Comparison of ENCODE assay signal across 1 cellular context in the genomic region with DNA sequence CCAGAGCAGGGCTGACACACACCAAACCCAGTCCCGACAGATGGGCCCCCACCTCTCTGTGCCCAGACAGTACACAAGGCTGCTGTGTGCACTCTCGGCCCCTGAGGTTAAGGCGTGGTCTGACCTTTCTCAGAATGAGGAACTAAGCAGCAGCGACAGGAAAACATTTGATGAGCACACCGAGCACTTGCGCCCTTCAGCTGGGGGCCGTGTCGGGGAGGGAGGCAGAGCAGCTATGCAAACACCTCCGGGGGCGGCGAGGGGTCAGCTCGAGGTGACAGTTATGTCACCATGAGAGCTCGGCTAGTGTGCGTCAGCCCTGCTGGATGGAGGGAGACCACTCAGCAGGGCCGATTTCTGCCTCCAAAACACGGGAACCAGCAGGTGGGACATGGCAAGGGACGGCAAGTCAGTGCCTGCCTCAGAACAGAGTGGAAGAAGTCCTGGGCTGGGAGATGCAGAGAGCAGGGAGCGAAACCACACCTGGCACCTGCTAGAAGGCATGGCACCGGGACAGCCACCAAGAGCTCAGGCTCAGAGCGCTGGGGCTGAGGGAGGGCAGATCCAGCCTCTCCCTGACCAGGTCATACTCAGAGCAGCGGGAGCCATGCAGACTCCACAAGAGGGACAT.
A peak's percentile ranks its signal among the peaks of the same experiment; 100 is the strongest.
TF ChIP-seq lines count a peak whose summit lies in the region.

No MANE protein-coding gene starts in this region.

TF ChIP-seq in HepG2, 621 proteins besides CTCF, POLR2A, EP300 and RAD21 (continued from another document and continues in another):
- TF ChIP-seq, protein P1, sequence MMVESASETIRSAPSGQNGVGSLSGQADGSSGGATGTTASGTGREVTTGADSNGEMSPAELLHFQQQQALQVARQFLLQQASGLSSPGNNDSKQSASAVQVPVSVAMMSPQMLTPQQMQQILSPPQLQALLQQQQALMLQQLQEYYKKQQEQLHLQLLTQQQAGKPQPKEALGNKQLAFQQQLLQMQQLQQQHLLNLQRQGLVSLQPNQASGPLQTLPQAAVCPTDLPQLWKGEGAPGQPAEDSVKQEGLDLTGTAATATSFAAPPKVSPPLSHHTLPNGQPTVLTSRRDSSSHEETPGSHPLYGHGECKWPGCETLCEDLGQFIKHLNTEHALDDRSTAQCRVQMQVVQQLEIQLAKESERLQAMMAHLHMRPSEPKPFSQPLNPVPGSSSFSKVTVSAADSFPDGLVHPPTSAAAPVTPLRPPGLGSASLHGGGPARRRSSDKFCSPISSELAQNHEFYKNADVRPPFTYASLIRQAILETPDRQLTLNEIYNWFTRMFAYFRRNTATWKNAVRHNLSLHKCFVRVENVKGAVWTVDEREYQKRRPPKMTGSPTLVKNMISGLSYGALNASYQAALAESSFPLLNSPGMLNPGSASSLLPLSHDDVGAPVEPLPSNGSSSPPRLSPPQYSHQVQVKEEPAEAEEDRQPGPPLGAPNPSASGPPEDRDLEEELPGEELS (CRISPR knock-in tag; IDR thresholded peaks at IDR 0.05): peak; percentile 97
- TF ChIP-seq, protein P2, sequence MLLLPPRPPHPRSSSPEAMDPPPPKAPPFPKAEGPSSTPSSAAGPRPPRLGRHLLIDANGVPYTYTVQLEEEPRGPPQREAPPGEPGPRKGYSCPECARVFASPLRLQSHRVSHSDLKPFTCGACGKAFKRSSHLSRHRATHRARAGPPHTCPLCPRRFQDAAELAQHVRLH (CRISPR knock-in tag; IDR thresholded peaks at IDR 0.05; ENCODE audit: borderline replicate concordance, low read depth): peak; percentile 84
- TF ChIP-seq ZNF256 (CRISPR knock-in tag; conservative IDR thresholded peaks at IDR 0.05) (0 out of 2 replicates have a peak, but pooled peaks have one; percentile 20), CAMTA2 (CRISPR knock-in tag; IDR thresholded peaks at IDR 0.05; ENCODE audit: borderline replicate concordance) (no peak), ZNF333 (CRISPR knock-in tag; IDR thresholded peaks at IDR 0.05; ENCODE audit: borderline replicate concordance) (0 out of 2 replicates have a peak, but pooled peaks have one; percentile 22), SUZ12 (IDR thresholded peaks at IDR 0.05; ENCODE audit: low read depth, low read length) (no peak), ATF7-NPFF (CRISPR knock-in tag; IDR thresholded peaks at IDR 0.05; ENCODE audit: low read depth) (peak; percentile 91), PAF1 (CRISPR knock-in tag; IDR thresholded peaks at IDR 0.05) (no peak), TMF1 (CRISPR knock-in tag; IDR thresholded peaks at IDR 0.05; ENCODE audit: low read depth) (0 out of 2 replicates have a peak, but pooled peaks have one; percentile 34), SOX5 (CRISPR knock-in tag; IDR thresholded peaks at IDR 0.05; ENCODE audit: borderline replicate concordance) (peak; percentile 93), HOXD1 (CRISPR knock-in tag; IDR thresholded peaks at IDR 0.05) (peak; percentile 96), ZNF432 (CRISPR knock-in tag; IDR thresholded peaks at IDR 0.05; ENCODE audit: borderline replicate concordance) (no peak), RORA (CRISPR knock-in tag; IDR thresholded peaks at IDR 0.05) (no peak), KDM6A (CRISPR knock-in tag; IDR thresholded peaks at IDR 0.05; ENCODE audit: low read depth) (peak; percentile 52; the same call in 1 of the 2 replicates), ZNF605 (CRISPR knock-in tag; IDR thresholded peaks at IDR 0.05) (peak; percentile 87), HNF4G (IDR thresholded peaks at IDR 0.05; ENCODE audit: borderline replicate concordance, low read depth, low read length) (no peak; the same call in 1 of the 2 replicates), HNF4G (CRISPR knock-in tag; IDR thresholded peaks at IDR 0.05; ENCODE audit: borderline replicate concordance, low read depth) (peak; percentile 92; the same call in 1 of the 2 replicates), MZF1 (CRISPR knock-in tag; IDR thresholded peaks at IDR 0.05; ENCODE audit: borderline replicate concordance) (no peak), MYNN (CRISPR knock-in tag; IDR thresholded peaks at IDR 0.05; ENCODE audit: low read depth) (no peak), ERF (CRISPR knock-in tag; IDR thresholded peaks at IDR 0.05) (peak; percentile 99), CENPX (CRISPR knock-in tag; IDR thresholded peaks at IDR 0.05) (no peak), REXO4 (CRISPR knock-in tag; IDR thresholded peaks at IDR 0.05; ENCODE audit: borderline replicate concordance) (no peak), FIP1L1 (IDR thresholded peaks at IDR 0.05; ENCODE audit: borderline replicate concordance, insufficient read depth, low read depth, low read length) (no peak), IKZF4 (CRISPR knock-in tag; IDR thresholded peaks at IDR 0.05; ENCODE audit: borderline replicate concordance, low read depth, not compliant biosample characterization) (no peak), FOXO1 (CRISPR knock-in tag; IDR thresholded peaks at IDR 0.05) (peak; percentile 98), THAP11 (CRISPR knock-in tag; IDR thresholded peaks at IDR 0.05) (peak; percentile 82), PHF21A (CRISPR knock-in tag; IDR thresholded peaks at IDR 0.05) (peak; percentile 99), ZNF160 (CRISPR knock-in tag; IDR thresholded peaks at IDR 0.05) (peak; percentile 52; the same call in 1 of the 2 replicates), ZNF546 (CRISPR knock-in tag; conservative IDR thresholded peaks at IDR 0.05) (no peak), RXRA (CRISPR knock-in tag; IDR thresholded peaks at IDR 0.05) (peak; percentile 100)
- TF ChIP-seq, protein P3, sequence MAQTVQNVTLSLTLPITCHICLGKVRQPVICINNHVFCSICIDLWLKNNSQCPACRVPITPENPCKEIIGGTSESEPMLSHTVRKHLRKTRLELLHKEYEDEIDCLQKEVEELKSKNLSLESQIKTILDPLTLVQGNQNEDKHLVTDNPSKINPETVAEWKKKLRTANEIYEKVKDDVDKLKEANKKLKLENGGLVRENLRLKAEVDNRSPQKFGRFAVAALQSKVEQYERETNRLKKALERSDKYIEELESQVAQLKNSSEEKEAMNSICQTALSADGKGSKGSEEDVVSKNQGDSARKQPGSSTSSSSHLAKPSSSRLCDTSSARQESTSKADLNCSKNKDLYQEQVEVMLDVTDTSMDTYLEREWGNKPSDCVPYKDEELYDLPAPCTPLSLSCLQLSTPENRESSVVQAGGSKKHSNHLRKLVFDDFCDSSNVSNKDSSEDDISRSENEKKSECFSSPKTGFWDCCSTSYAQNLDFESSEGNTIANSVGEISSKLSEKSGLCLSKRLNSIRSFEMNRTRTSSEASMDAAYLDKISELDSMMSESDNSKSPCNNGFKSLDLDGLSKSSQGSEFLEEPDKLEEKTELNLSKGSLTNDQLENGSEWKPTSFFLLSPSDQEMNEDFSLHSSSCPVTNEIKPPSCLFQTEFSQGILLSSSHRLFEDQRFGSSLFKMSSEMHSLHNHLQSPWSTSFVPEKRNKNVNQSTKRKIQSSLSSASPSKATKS (CRISPR knock-in tag; IDR thresholded peaks at IDR 0.05): no peak
- TF ChIP-seq, protein P4, sequence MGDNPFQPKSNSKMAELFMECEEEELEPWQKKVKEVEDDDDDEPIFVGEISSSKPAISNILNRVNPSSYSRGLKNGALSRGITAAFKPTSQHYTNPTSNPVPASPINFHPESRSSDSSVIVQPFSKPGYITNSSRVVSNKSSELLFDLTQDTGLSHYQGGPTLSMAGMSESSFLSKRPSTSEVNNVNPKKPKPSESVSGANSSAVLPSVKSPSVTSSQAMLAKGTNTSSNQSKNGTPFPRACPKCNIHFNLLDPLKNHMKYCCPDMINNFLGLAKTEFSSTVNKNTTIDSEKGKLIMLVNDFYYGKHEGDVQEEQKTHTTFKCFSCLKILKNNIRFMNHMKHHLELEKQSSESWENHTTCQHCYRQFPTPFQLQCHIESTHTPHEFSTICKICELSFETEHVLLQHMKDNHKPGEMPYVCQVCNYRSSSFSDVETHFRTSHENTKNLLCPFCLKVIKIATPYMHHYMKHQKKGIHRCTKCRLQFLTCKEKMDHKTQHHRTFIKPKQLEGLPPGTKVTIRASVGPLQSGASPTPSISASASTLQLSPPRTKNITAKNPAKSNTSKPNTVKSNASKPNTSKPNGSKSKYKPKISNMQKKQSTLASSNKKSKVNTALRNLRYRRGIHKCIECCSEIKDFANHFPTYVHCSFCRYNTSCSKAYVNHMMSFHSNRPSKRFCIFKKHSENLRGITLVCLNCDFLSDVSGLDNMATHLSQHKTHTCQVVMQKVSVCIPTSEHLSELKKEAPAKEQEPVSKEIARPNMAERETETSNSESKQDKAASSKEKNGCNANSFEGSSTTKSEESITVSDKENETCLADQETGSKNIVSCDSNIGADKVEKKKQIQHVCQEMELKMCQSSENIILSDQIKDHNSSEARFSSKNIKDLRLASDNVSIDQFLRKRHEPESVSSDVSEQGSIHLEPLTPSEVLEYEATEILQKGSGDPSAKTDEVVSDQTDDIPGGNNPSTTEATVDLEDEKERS (CRISPR knock-in tag; IDR thresholded peaks at IDR 0.05): peak; percentile 89; the same call in 1 of the 2 replicates
- TF ChIP-seq, protein P5, sequence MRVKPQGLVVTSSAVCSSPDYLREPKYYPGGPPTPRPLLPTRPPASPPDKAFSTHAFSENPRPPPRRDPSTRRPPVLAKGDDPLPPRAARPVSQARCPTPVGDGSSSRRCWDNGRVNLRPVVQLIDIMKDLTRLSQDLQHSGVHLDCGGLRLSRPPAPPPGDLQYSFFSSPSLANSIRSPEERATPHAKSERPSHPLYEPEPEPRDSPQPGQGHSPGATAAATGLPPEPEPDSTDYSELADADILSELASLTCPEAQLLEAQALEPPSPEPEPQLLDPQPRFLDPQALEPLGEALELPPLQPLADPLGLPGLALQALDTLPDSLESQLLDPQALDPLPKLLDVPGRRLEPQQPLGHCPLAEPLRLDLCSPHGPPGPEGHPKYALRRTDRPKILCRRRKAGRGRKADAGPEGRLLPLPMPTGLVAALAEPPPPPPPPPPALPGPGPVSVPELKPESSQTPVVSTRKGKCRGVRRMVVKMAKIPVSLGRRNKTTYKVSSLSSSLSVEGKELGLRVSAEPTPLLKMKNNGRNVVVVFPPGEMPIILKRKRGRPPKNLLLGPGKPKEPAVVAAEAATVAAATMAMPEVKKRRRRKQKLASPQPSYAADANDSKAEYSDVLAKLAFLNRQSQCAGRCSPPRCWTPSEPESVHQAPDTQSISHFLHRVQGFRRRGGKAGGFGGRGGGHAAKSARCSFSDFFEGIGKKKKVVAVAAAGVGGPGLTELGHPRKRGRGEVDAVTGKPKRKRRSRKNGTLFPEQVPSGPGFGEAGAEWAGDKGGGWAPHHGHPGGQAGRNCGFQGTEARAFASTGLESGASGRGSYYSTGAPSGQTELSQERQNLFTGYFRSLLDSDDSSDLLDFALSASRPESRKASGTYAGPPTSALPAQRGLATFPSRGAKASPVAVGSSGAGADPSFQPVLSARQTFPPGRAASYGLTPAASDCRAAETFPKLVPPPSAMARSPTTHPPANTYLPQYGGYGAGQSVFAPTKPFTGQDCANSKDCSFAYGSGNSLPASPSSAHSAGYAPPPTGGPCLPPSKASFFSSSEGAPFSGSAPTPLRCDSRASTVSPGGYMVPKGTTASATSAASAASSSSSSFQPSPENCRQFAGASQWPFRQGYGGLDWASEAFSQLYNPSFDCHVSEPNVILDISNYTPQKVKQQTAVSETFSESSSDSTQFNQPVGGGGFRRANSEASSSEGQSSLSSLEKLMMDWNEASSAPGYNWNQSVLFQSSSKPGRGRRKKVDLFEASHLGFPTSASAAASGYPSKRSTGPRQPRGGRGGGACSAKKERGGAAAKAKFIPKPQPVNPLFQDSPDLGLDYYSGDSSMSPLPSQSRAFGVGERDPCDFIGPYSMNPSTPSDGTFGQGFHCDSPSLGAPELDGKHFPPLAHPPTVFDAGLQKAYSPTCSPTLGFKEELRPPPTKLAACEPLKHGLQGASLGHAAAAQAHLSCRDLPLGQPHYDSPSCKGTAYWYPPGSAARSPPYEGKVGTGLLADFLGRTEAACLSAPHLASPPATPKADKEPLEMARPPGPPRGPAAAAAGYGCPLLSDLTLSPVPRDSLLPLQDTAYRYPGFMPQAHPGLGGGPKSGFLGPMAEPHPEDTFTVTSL (CRISPR knock-in tag; IDR thresholded peaks at IDR 0.05; ENCODE audit: borderline replicate concordance): peak; percentile 90; the same call in 1 of the 2 replicates
- TF ChIP-seq, protein P6, sequence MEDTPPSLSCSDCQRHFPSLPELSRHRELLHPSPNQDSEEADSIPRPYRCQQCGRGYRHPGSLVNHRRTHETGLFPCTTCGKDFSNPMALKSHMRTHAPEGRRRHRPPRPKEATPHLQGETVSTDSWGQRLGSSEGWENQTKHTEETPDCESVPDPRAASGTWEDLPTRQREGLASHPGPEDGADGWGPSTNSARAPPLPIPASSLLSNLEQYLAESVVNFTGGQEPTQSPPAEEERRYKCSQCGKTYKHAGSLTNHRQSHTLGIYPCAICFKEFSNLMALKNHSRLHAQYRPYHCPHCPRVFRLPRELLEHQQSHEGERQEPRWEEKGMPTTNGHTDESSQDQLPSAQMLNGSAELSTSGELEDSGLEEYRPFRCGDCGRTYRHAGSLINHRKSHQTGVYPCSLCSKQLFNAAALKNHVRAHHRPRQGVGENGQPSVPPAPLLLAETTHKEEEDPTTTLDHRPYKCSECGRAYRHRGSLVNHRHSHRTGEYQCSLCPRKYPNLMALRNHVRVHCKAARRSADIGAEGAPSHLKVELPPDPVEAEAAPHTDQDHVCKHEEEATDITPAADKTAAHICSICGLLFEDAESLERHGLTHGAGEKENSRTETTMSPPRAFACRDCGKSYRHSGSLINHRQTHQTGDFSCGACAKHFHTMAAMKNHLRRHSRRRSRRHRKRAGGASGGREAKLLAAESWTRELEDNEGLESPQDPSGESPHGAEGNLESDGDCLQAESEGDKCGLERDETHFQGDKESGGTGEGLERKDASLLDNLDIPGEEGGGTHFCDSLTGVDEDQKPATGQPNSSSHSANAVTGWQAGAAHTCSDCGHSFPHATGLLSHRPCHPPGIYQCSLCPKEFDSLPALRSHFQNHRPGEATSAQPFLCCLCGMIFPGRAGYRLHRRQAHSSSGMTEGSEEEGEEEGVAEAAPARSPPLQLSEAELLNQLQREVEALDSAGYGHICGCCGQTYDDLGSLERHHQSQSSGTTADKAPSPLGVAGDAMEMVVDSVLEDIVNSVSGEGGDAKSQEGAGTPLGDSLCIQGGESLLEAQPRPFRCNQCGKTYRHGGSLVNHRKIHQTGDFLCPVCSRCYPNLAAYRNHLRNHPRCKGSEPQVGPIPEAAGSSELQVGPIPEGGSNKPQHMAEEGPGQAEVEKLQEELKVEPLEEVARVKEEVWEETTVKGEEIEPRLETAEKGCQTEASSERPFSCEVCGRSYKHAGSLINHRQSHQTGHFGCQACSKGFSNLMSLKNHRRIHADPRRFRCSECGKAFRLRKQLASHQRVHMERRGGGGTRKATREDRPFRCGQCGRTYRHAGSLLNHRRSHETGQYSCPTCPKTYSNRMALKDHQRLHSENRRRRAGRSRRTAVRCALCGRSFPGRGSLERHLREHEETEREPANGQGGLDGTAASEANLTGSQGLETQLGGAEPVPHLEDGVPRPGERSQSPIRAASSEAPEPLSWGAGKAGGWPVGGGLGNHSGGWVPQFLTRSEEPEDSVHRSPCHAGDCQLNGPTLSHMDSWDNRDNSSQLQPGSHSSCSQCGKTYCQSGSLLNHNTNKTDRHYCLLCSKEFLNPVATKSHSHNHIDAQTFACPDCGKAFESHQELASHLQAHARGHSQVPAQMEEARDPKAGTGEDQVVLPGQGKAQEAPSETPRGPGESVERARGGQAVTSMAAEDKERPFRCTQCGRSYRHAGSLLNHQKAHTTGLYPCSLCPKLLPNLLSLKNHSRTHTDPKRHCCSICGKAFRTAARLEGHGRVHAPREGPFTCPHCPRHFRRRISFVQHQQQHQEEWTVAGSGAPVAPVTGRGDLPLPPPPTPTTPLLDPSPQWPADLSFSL (CRISPR knock-in tag; IDR thresholded peaks at IDR 0.05): peak; percentile 32; the same call in 1 of the 2 replicates
- TF ChIP-seq, protein P7, sequence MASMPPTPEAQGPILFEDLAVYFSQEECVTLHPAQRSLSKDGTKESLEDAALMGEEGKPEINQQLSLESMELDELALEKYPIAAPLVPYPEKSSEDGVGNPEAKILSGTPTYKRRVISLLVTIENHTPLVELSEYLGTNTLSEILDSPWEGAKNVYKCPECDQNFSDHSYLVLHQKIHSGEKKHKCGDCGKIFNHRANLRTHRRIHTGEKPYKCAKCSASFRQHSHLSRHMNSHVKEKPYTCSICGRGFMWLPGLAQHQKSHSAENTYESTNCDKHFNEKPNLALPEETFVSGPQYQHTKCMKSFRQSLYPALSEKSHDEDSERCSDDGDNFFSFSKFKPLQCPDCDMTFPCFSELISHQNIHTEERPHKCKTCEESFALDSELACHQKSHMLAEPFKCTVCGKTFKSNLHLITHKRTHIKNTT (CRISPR knock-in tag; IDR thresholded peaks at IDR 0.05): no peak
